Comparison of ENCODE assay signal across 24 cellular contexts in genomic region chr10:28853195-28853594, GRCh38.
A peak's percentile ranks its signal among the peaks of the same experiment; 100 is the strongest.
DNase-seq lines count a peak whose midpoint lies in the region; ATAC-seq and TF ChIP-seq lines count a peak whose summit lies in the region.
"Had no signal": no experiment of that assay in that cellular context is flagged by ENCODE, and none has a peak within 500 bp of the region (broad histone marks: within the 10 kb centered on the region; RNA-seq: fewer than 3 reads in every experiment).

No MANE protein-coding gene starts in this region.

- peaks cover 42% of the 10 kb centered on the region for H3K27me3 Mint-ChIP-seq in MCF 10A (ENCODE audit: insufficient read depth, unreplicated experiment)

- CTCF ChIA-PET in MCF 10A (lab: Yijun Ruan, JAX), result no interaction called here
- CTCF ChIA-PET in HEK293T (lab: Yijun Ruan, JAX), result interaction anchor here (0.8 kb wide), 1 partner anchor 14 kb away, joined by 4 read pairs; no protein-coding TSS in a partner anchor

- H3K4me1 Mint-ChIP-seq in MCF 10A (ENCODE audit: insufficient read depth, unreplicated experiment), result peaks cover 4% of the 10 kb centered on the region
- H3K4me1 Mint-ChIP-seq: naive B cell had no signal

- no peak overlapping the region for H3K27ac Mint-ChIP-seq in MCF 10A (ENCODE audit: low read depth, unreplicated experiment)
- H3K27ac Mint-ChIP-seq: naive B cell had no signal

- TF ChIP-seq CTCF in MCF 10A (IDR thresholded peaks at IDR 0.05; ENCODE audit: unreplicated experiment) (no peak), astrocyte of the spinal cord (IDR thresholded peaks at IDR 0.05; ENCODE audit: low read depth, low read length) (no peak)

- peaks cover 15% of the 10 kb centered on the region for H3K9me3 Mint-ChIP-seq in MCF 10A (ENCODE audit: unreplicated experiment)

- H3K36me3 Mint-ChIP-seq in MCF 10A (ENCODE audit: insufficient read depth, unreplicated experiment), result no peaks in the 10 kb centered on the region
- H3K36me3 Mint-ChIP-seq: naive B cell had no signal

- intact Hi-C loops in MCF 10A (cut with micrococcal nuclease), result no loop called here

- DNase-seq in T47D (ENCODE audit: low read depth in 1 of 2, low spot score in 1 of 2) (peak; percentile 3 to 48), MCF 10A (ENCODE audit: unreplicated experiment) (no peak), astrocyte of the spinal cord (ENCODE audit: low read depth, low spot score) (peak; percentile 16), kidney tubule cell (ENCODE audit: low spot score) (peak; percentile 86), HEK293T (ENCODE audit: extremely low spot score) (no peak), HT-29 (ENCODE audit: low spot score) (no peak)
- DNase-seq: activated CD4-positive, alpha-beta T cell treated with anti-CD3 and anti-CD28 coated beads, Interleukin-2, amount 50 U/mL, for 48 hours; activated naive CD4-positive, alpha-beta T cell treated with Interleukin-2 at 50 U/mL for 16 hours; activated T-cell treated with anti-CD3 and anti-CD28 coated beads, Interleukin-2, amount 50 U/mL, for 1 hour; colonic mucosa; IMR-90; naive B cell; NCI-H2029; NCI-H510A treated with DMSO at 0.1 percent for 48 hours; Right ventricle myocardium superior; stimulated activated CD4-positive, alpha-beta T cell treated with anti-CD3 and anti-CD28 coated beads, Interleukin-4, amount 100 ng/mL, for 24 hours; substantia nigra; T-helper 1 cell had no signal

- ATAC-seq in HG03378 (IDR thresholded peaks at IDR 0.05; ENCODE audit: unreplicated experiment) (no peak), HG02623 (IDR thresholded peaks at IDR 0.05; ENCODE audit: unreplicated experiment) (no peak)
- ATAC-seq: gastroesophageal sphincter had no signal

- in situ Hi-C loops in T47D (cut with HindIII; ENCODE audit: low pct_unique_long_range_greater_than_20kb, low sequenced_read_pairs) (no loop called here), astrocyte of the spinal cord (cut with HindIII; ENCODE audit: low sequenced_read_pairs) (no loop called here)

- no TSS peak for BruUV-seq in MCF 10A (replicated peaks; lab: Mats Ljungman, UMichigan)

- POLR2A ChIA-PET in MCF 10A (lab: Yijun Ruan, JAX), result no interaction called here
- POLR2A ChIA-PET in HEK293T (lab: Yijun Ruan, JAX), result no interaction called here

- no peak overlapping the region for H3K4me3 ChIP-seq in astrocyte of the spinal cord (ENCODE audit: low read depth, low read length)
- H3K4me3 ChIP-seq: ascending aorta, colonic mucosa, gastroesophageal sphincter, lung, skin epidermis had no signal

- H3K4me3 Mint-ChIP-seq in MCF 10A (ENCODE audit: unreplicated experiment), result no peak overlapping the region
- H3K4me3 Mint-ChIP-seq: naive B cell had no signal

TF ChIP-seq in HEK293T, 16 proteins besides CTCF, POLR2A, EP300 and RAD21:
- TF ChIP-seq LEF1 (IDR thresholded peaks at IDR 0.05; ENCODE audit: borderline replicate concordance), result no peak
- TF ChIP-seq NFRKB (IDR thresholded peaks at IDR 0.05), result no peak
- TF ChIP-seq CTBP1 (IDR thresholded peaks at IDR 0.05; ENCODE audit: borderline replicate concordance), result no peak
- TF ChIP-seq ARNT (IDR thresholded peaks at IDR 0.05), result no peak
- TF ChIP-seq FOXM1 (IDR thresholded peaks at IDR 0.05; ENCODE audit: borderline replicate concordance), result no peak
- no peak for TF ChIP-seq SP1 (IDR thresholded peaks at IDR 0.05)
- TF ChIP-seq BHLHE40 (IDR thresholded peaks at IDR 0.05; ENCODE audit: borderline replicate concordance), result no peak
- no peak for TF ChIP-seq FOXK2 (IDR thresholded peaks at IDR 0.05)
- no peak for TF ChIP-seq ELF4 (IDR thresholded peaks at IDR 0.05)
- no peak for TF ChIP-seq SUZ12 (IDR thresholded peaks at IDR 0.05)
- TF ChIP-seq HDGF (IDR thresholded peaks at IDR 0.05; ENCODE audit: borderline replicate concordance), result no peak
- no peak for TF ChIP-seq TARDBP (IDR thresholded peaks at IDR 0.05)
- no peak for TF ChIP-seq PKNOX1 (IDR thresholded peaks at IDR 0.05)
- TF ChIP-seq L3MBTL2 (conservative IDR thresholded peaks at IDR 0.05), result no peak
- no peak for TF ChIP-seq ZNF384 (IDR thresholded peaks at IDR 0.05)
- TF ChIP-seq FOXA1 (IDR thresholded peaks at IDR 0.05), result no peak

Comparison
In these comparisons a context has a peak if more than half of its experiments do, and no peak if none do; other contexts are left out.
1. DNase-seq: peak in T47D (2 of 2), astrocyte of the spinal cord (single experiment) and kidney tubule cell (single experiment); none in MCF 10A (single experiment), HEK293T (single experiment) and HT-29 (single experiment).